Comparison of ENCODE assay signal across 9 cellular contexts in the genomic region with DNA sequence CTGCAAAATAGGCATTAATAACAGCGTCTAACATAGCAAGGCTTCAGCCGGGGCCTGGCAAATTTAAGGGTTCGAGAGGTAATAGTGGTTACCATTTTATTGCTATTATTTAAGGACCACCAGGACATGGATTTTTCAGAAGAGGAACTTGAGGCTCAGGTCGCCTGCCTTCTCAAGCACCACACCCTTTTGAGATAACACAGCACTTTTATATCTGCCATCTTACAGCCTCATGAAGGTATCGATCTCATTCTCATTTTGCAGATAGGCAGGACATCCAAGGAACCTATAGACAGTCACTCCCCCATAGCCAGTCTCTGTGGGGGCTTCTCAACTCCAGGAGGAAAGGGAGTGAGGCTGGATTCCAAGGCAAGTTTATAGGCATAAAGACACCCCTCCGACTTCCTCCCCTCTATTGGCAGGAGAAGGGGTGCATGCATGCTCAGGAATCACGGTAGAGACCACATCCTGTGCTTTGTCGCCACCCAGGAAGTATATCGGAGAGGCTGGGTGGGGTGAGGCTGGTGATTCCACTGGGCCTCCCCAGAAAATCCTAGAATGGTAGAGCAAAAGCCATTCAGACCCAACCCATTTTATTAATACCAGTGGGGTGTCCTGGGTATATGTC. TPM values are rescaled to one million over a fixed set of nuclear protein-coding genes. Genes with fewer than 3 reads are reported as not detected.
DNase-seq lines count a peak whose midpoint lies in the region; ATAC-seq and TF ChIP-seq lines count a peak whose summit lies in the region.
"Had no signal": no experiment of that assay in that cellular context is flagged by ENCODE, and none has a peak within 500 bp of the region (broad histone marks: within the 10 kb centered on the region; RNA-seq: fewer than 3 reads in every experiment).

No MANE protein-coding gene starts in this region.

- peaks cover 0 to 41% (median 5%) of the 10 kb centered on the region in 11 experiments; a peak in 9 of 22 replicates for H4K20me1 ChIP-seq in BLaER1 treated with 17β-estradiol and CSF1 and Interleukin-3, amounts not matched to agents 10 nM and 100 nM
- H4K20me1 ChIP-seq in mammary epithelial cell (ENCODE audit: insufficient read depth, low read length) (no peaks in the 10 kb centered on the region), osteoblast (ENCODE audit: insufficient read depth, low read length) (peaks cover 57% of the 10 kb centered on the region)

- peak overlapping the region; percentile 73 to 91 (median 84); a peak in 21 of 22 replicates for H3K9ac ChIP-seq in BLaER1 treated with 17β-estradiol and CSF1 and Interleukin-3, amounts not matched to agents 10 nM and 100 nM
- H3K9ac ChIP-seq in mammary epithelial cell (ENCODE audit: insufficient read depth, low read length): no peak overlapping the region

- H3K4me2 ChIP-seq in BLaER1 treated with 17β-estradiol and CSF1 and Interleukin-3, amounts not matched to agents 10 nM and 100 nM: peak overlapping the region; percentile 89 to 99 (median 97)
- H3K4me2 ChIP-seq in mammary epithelial cell (ENCODE audit: insufficient read depth, low read depth, low read length): peak overlapping the region; percentile 31
- H3K4me2 ChIP-seq in osteoblast (ENCODE audit: insufficient read depth, low read length): peak overlapping the region; percentile 97

- peak overlapping the region; percentile 68 to 86 (median 77); a peak in 21 of 22 replicates for H3K27ac ChIP-seq in BLaER1 treated with 17β-estradiol and CSF1 and Interleukin-3, amounts not matched to agents 10 nM and 100 nM
- H3K27ac ChIP-seq in RWPE1: peak overlapping the region; percentile 24
- no peak overlapping the region for H3K27ac ChIP-seq in mammary epithelial cell (ENCODE audit: insufficient read depth, low read depth, low read length)
- peak overlapping the region; percentile 78 for H3K27ac ChIP-seq in osteoblast (ENCODE audit: low read depth, low read length)

- peaks cover 0 to 19% (median 5%) of the 10 kb centered on the region in 11 experiments; a peak in 10 of 22 replicates for H3K36me3 ChIP-seq in BLaER1 treated with 17β-estradiol and CSF1 and Interleukin-3, amounts not matched to agents 10 nM and 100 nM
- H3K36me3 ChIP-seq in mammary epithelial cell (ENCODE audit: insufficient read depth, low read length) (no peaks in the 10 kb centered on the region), osteoblast (ENCODE audit: insufficient read depth, low read length) (peaks cover 27% of the 10 kb centered on the region)

- dilution Hi-C loops in mammary epithelial cell (cut with HindIII; ENCODE audit: low sequenced_read_pairs): no loop called here

- H2AFZ ChIP-seq in mammary epithelial cell (ENCODE audit: low read depth, low read length) (peak overlapping the region; percentile 24), osteoblast (ENCODE audit: low read length) (no peak overlapping the region)

- CTCF ChIA-PET in RWPE1 (lab: Yijun Ruan, JAX): interaction anchor here (1.2 to 3.0 kb wide), 2 partner anchors 10 to 29 kb away, joined by 3 to 13 read pairs; no protein-coding TSS in a partner anchor
- CTCF ChIA-PET in mammary epithelial cell (lab: Charles Lee; ENCODE audit: low non-redundant PET): no interaction called here

- no peak for DNase-seq in RWPE1 (ENCODE audit: low spot score)
- DNase-seq in mammary epithelial cell: no peak
- DNase-seq in osteoblast (ENCODE audit: insufficient read length, low spot score, missing footprints): no peak
- DNase-seq in left lobe of liver (ENCODE audit: low spot score): no peak
- DNase-seq in dermis blood vessel endothelial cell: no peak
- DNase-seq in midbrain (lab: John Stamatoyannopoulos, UW): no peak

- TF ChIP-seq CTCF in RWPE1 (conservative IDR thresholded peaks at IDR 0.05; ENCODE audit: low read depth) (no peak), mammary epithelial cell (conservative IDR thresholded peaks at IDR 0.05 in 1 of 2, IDR thresholded peaks at IDR 0.05 in 1 of 2; ENCODE audit: extremely low read depth in 1 of 2, insufficient read depth in 1 of 2, low read depth in 1 of 2, low read length in 2 of 2) (no peak), osteoblast (IDR thresholded peaks at IDR 0.05; ENCODE audit: extremely low read depth, low read depth, low read length) (no peak)

- H3K27me3 ChIP-seq in BLaER1 treated with 17β-estradiol and CSF1 and Interleukin-3, amounts not matched to agents 10 nM and 100 nM: no peaks in the 10 kb centered on the region
- no peaks in the 10 kb centered on the region for H3K27me3 ChIP-seq in mammary epithelial cell (ENCODE audit: insufficient read depth, low read length)
- no peaks in the 10 kb centered on the region for H3K27me3 ChIP-seq in osteoblast (ENCODE audit: insufficient read depth, low read length)

- intact Hi-C loops in mammary epithelial cell (cut with micrococcal nuclease): no loop called here

- peaks cover 70 to 84% (median 81%) of the 10 kb centered on the region in 10 experiments for H3K4me1 ChIP-seq in BLaER1 treated with 17β-estradiol and CSF1 and Interleukin-3, amounts not matched to agents 10 nM and 100 nM
- H3K4me1 ChIP-seq in mammary epithelial cell (ENCODE audit: insufficient read depth, low read length) (peaks cover 16% of the 10 kb centered on the region), osteoblast (ENCODE audit: insufficient read depth, low read length) (peaks cover 59% of the 10 kb centered on the region)

- in situ Hi-C loops in mammary epithelial cell (cut with MboI; ENCODE audit: low sequenced_read_pairs in 2 of 2): no loop called here

- ATAC-seq in GM21447 (IDR thresholded peaks at IDR 0.05; ENCODE audit: unreplicated experiment): peak; percentile 33
- no peak for ATAC-seq in left lobe of liver
- ATAC-seq: HCT116 had no signal

- 70% methylated on average over 9 of the region's 9 CpGs for WGBS in mammary epithelial cell (ENCODE audit: low coverage, missing lambda C conversion rate)

- peak overlapping the region; percentile 68 to 97 (median 81) for H3K4me3 ChIP-seq in BLaER1 treated with 17β-estradiol and CSF1 and Interleukin-3, amounts not matched to agents 10 nM and 100 nM
- H3K4me3 ChIP-seq in mammary epithelial cell (replicated peaks in 1 of 3; ENCODE audit: insufficient read depth in 1 of 3, low read depth in 2 of 3, low read length in 3 of 3): no peak overlapping the region
- H3K4me3 ChIP-seq in osteoblast (ENCODE audit: insufficient read depth, low read length): peak overlapping the region; percentile 99

- peaks cover 6% of the 10 kb centered on the region for H3K79me2 ChIP-seq in mammary epithelial cell (ENCODE audit: insufficient read depth, low read length)
- H3K79me2 ChIP-seq in osteoblast (ENCODE audit: insufficient read depth, low read length): peaks cover 84% of the 10 kb centered on the region

- no TSS peak for BruUV-seq in mammary epithelial cell (replicated peaks; lab: Mats Ljungman, UMichigan)

- no peaks in the 10 kb centered on the region for H3K9me3 ChIP-seq in BLaER1 treated with 17β-estradiol and CSF1 and Interleukin-3, amounts not matched to agents 10 nM and 100 nM (replicated peaks in 1 of 11)
- no peaks in the 10 kb centered on the region for H3K9me3 ChIP-seq in mammary epithelial cell (replicated peaks; ENCODE audit: insufficient read depth, low read length)
- H3K9me3 ChIP-seq in osteoblast (ENCODE audit: low read depth, low read length): no peaks in the 10 kb centered on the region

- POLR2A ChIA-PET in RWPE1 (lab: Yijun Ruan, JAX; ENCODE audit: low non-redundant PET): no interaction called here

RNA-seq across cellular contexts. Expression of a gene that starts 2.3 kb away (rescaled TPM):
- total RNA-seq in mammary epithelial cell (10 to 100 TPM in 1 of 2 donors, 1 to 10 TPM in 1; 9.6 to 32.5 TPM), osteoblast (343 and 353 TPM in 2 replicates), left lobe of liver (232 TPM), dermis blood vessel endothelial cell (144 and 211 TPM in 2 replicates)
- 59.7 TPM for polyA plus RNA-seq in mammary epithelial cell
- 109 TPM for polyA minus RNA-seq in mammary epithelial cell

Comparison
In these comparisons a context has a peak if more than half of its experiments do, and no peak if none do; other contexts are left out.
1. H3K4me2 ChIP-seq: peak in every context shown above with its lines; median percentile 97 in BLaER1 treated with 17β-estradiol and CSF1 and Interleukin-3, amounts not matched to agents 10 nM and 100 nM; 97 in osteoblast; 31 in mammary epithelial cell.
2. H3K4me3 ChIP-seq: peak in BLaER1 treated with 17β-estradiol and CSF1 and Interleukin-3, amounts not matched to agents 10 nM and 100 nM (10 of 10) and osteoblast (single experiment); none in mammary epithelial cell (0 of 3).